In genomic region chr6:78484181-78485064, GRCh38 we compare ENCODE assay signal across 15 cellular contexts.
DNase-seq lines count a peak whose midpoint lies in the region; ATAC-seq and TF ChIP-seq lines count a peak whose summit lies in the region.
"Had no signal": no experiment of that assay in that cellular context is flagged by ENCODE, and none has a peak within 500 bp of the region (broad histone marks: within the 10 kb centered on the region; RNA-seq: fewer than 3 reads in every experiment).

No MANE protein-coding gene starts in this region.

- H3K27ac ChIP-seq in SJCRH30 (peak overlapping the region; percentile 20), GM23338 (ENCODE audit: low read depth) (no peak overlapping the region)
- H3K27ac ChIP-seq in effector memory CD4-positive, alpha-beta T cell (ENCODE audit: insufficient read depth, low read length, poor library complexity, severe bottlenecking), result no peak overlapping the region

- peak overlapping the region; percentile 37 for H3K4me3 Mint-ChIP-seq in glutamatergic neuron (ENCODE audit: unreplicated experiment)
- no peak overlapping the region for H3K4me3 Mint-ChIP-seq in GM23338
- H3K4me3 Mint-ChIP-seq: CD4-positive, alpha-beta T cell; IgD-negative memory B cell had no signal

- H4K20me1 ChIP-seq in GM23338 (replicated peaks; ENCODE audit: insufficient read depth), result no peaks in the 10 kb centered on the region

- no peaks in the 10 kb centered on the region for H3K36me3 ChIP-seq in SJCRH30
- H3K36me3 ChIP-seq in effector memory CD4-positive, alpha-beta T cell (ENCODE audit: control insufficient read depth, insufficient read depth, low read length), result no peaks in the 10 kb centered on the region
- no peaks in the 10 kb centered on the region for H3K36me3 ChIP-seq in GM23338 (ENCODE audit: insufficient read depth)

- H3K27ac Mint-ChIP-seq in glutamatergic neuron (ENCODE audit: unreplicated experiment) (peak overlapping the region; percentile 74), GM23338 (no peak overlapping the region)
- H3K27ac Mint-ChIP-seq: CD4-positive, alpha-beta T cell; IgD-negative memory B cell had no signal

- TF ChIP-seq CTCF in glutamatergic neuron (IDR thresholded peaks at IDR 0.05; ENCODE audit: partially characterized antibody, unreplicated experiment), result no peak
- TF ChIP-seq CTCF in GM23338 (conservative IDR thresholded peaks at IDR 0.05; ENCODE audit: low read depth in 2 of 2), result no peak

- H3K4me1 Mint-ChIP-seq in glutamatergic neuron (ENCODE audit: low read depth, unreplicated experiment) (peaks cover 8% of the 10 kb centered on the region), GM23338 (peaks cover 6% of the 10 kb centered on the region; the same call in 2 of the 3 replicates)
- H3K4me1 Mint-ChIP-seq: IgD-negative memory B cell had no signal

- H3K27me3 ChIP-seq in SJCRH30 (no peaks in the 10 kb centered on the region), GM23338 (ENCODE audit: insufficient read depth) (no peaks in the 10 kb centered on the region)
- H3K27me3 ChIP-seq in effector memory CD4-positive, alpha-beta T cell (replicated peaks; ENCODE audit: control insufficient read depth, insufficient read depth, low read length, poor library complexity, severe bottlenecking), result no peaks in the 10 kb centered on the region

- H3K4me3 ChIP-seq in SJCRH30, result no peak overlapping the region
- H3K4me3 ChIP-seq in effector memory CD4-positive, alpha-beta T cell (ENCODE audit: insufficient read depth, low read depth, low read length, poor library complexity, severe bottlenecking), result no peak overlapping the region
- no peak overlapping the region for H3K4me3 ChIP-seq in GM23338

- no peaks in the 10 kb centered on the region for H3K4me1 ChIP-seq in SJCRH30
- H3K4me1 ChIP-seq in effector memory CD4-positive, alpha-beta T cell (ENCODE audit: control insufficient read depth, insufficient read depth, low read length, poor library complexity, severe bottlenecking), result no peaks in the 10 kb centered on the region
- peaks cover 7% of the 10 kb centered on the region; the same call in 1 of the 2 replicates for H3K4me1 ChIP-seq in GM23338 (ENCODE audit: insufficient read depth)

- no peaks in the 10 kb centered on the region for H3K79me2 ChIP-seq in GM23338 (replicated peaks; ENCODE audit: insufficient read depth)

- ATAC-seq in HG03135 (IDR thresholded peaks at IDR 0.05; ENCODE audit: unreplicated experiment), result no peak
- ATAC-seq in GM23338, result no peak
- ATAC-seq: HCT116 had no signal

- no peaks in the 10 kb centered on the region for H3F3A ChIP-seq in GM23338 (replicated peaks; ENCODE audit: low read depth)

- H2AFZ ChIP-seq in GM23338, result no peak overlapping the region

- no peak overlapping the region for H3K4me2 ChIP-seq in GM23338

- H3K27me3 Mint-ChIP-seq in glutamatergic neuron (ENCODE audit: unreplicated experiment) (no peaks in the 10 kb centered on the region), GM23338 (ENCODE audit: insufficient read depth, low read depth, poor library complexity) (peaks cover 3% of the 10 kb centered on the region)
- H3K27me3 Mint-ChIP-seq: CD4-positive, alpha-beta T cell; IgD-negative memory B cell had no signal

- H3K36me3 Mint-ChIP-seq in glutamatergic neuron (ENCODE audit: unreplicated experiment) (no peaks in the 10 kb centered on the region), GM23338 (ENCODE audit: low read depth) (no peaks in the 10 kb centered on the region)
- H3K36me3 Mint-ChIP-seq: IgD-negative memory B cell had no signal

- no peaks in the 10 kb centered on the region for H3K9me3 ChIP-seq in SJCRH30 (replicated peaks)
- H3K9me3 ChIP-seq in effector memory CD4-positive, alpha-beta T cell (ENCODE audit: control insufficient read depth, low read length), result no peaks in the 10 kb centered on the region

- H3K9me2 ChIP-seq in GM23338 (ENCODE audit: insufficient read depth), result 0 out of 2 replicates have a peak, but pooled peaks cover 3% of the 10 kb centered on the region

- H3K9me3 Mint-ChIP-seq in glutamatergic neuron (ENCODE audit: unreplicated experiment) (no peaks in the 10 kb centered on the region), GM23338 (peaks cover 3% of the 10 kb centered on the region; the same call in 1 of the 3 replicates)
- H3K9me3 Mint-ChIP-seq: CD4-positive, alpha-beta T cell had no signal

- DNase-seq in NCI-H748 (lab: John Stamatoyannopoulos, UW; ENCODE audit: unreplicated experiment) (peak; percentile 23), NCI-H748 treated with DMSO at 0.1 percent for 48 hours (lab: John Stamatoyannopoulos, UW) (no peak), SJCRH30 (peak in 1 of 2 experiments; percentile 12), glutamatergic neuron (no peak), AML-193 (lab: John Stamatoyannopoulos, UW) (no peak), GM23338 (ENCODE audit: low spot score) (no peak)
- DNase-seq in effector memory CD4-positive, alpha-beta T cell, result no peak
- DNase-seq: 8988T; C1 segment of cervical spinal cord; Calu3; CD4-positive, alpha-beta T cell; DMS 273 treated with DMSO at 0.1 percent for 48 hours had no signal

TF ChIP-seq in GM23338, 12 proteins besides CTCF, POLR2A, EP300 and RAD21:
- no peak for TF ChIP-seq CREB1 (CRISPR knock-in tag; IDR thresholded peaks at IDR 0.05; ENCODE audit: low read depth)
- no peak for TF ChIP-seq STAT1 (IDR thresholded peaks at IDR 0.05; ENCODE audit: unreplicated experiment)
- no peak for TF ChIP-seq EZH2 (IDR thresholded peaks at IDR 0.05; ENCODE audit: low read depth, unreplicated experiment)
- TF ChIP-seq POLR2AphosphoS5 (IDR thresholded peaks at IDR 0.05; ENCODE audit: low read depth), result no peak
- TF ChIP-seq, protein P1, sequence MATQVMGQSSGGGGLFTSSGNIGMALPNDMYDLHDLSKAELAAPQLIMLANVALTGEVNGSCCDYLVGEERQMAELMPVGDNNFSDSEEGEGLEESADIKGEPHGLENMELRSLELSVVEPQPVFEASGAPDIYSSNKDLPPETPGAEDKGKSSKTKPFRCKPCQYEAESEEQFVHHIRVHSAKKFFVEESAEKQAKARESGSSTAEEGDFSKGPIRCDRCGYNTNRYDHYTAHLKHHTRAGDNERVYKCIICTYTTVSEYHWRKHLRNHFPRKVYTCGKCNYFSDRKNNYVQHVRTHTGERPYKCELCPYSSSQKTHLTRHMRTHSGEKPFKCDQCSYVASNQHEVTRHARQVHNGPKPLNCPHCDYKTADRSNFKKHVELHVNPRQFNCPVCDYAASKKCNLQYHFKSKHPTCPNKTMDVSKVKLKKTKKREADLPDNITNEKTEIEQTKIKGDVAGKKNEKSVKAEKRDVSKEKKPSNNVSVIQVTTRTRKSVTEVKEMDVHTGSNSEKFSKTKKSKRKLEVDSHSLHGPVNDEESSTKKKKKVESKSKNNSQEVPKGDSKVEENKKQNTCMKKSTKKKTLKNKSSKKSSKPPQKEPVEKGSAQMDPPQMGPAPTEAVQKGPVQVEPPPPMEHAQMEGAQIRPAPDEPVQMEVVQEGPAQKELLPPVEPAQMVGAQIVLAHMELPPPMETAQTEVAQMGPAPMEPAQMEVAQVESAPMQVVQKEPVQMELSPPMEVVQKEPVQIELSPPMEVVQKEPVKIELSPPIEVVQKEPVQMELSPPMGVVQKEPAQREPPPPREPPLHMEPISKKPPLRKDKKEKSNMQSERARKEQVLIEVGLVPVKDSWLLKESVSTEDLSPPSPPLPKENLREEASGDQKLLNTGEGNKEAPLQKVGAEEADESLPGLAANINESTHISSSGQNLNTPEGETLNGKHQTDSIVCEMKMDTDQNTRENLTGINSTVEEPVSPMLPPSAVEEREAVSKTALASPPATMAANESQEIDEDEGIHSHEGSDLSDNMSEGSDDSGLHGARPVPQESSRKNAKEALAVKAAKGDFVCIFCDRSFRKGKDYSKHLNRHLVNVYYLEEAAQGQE (IDR thresholded peaks at IDR 0.05; ENCODE audit: unreplicated experiment), result no peak
- TF ChIP-seq ETS1 (IDR thresholded peaks at IDR 0.05), result no peak
- TF ChIP-seq EZH2phosphoT487 (IDR thresholded peaks at IDR 0.05; ENCODE audit: unreplicated experiment), result no peak
TF ChIP-seq in GM23338: peak in this region for 0.
